In genomic region chr2:8303322-8303832, GRCh38 we compare ENCODE assay signal across 8 cellular contexts.
DNase-seq lines count a peak whose midpoint lies in the region; ATAC-seq and TF ChIP-seq lines count a peak whose summit lies in the region.

No MANE protein-coding gene starts in this region.

- TF ChIP-seq CTCF in spleen (IDR thresholded peaks at IDR 0.05 in 8 of 11, conservative IDR thresholded peaks at IDR 0.05 in 3 of 11), result peak in 7 of 11 experiments; percentile 26 to 50 (median 36)

- H3K27me3 ChIP-seq in spleen (replicated peaks in 1 of 7), result peaks cover 0 to 71% (median 0%) of the 10 kb centered on the region in 7 donors

- H3K9me3 Mint-ChIP-seq in dendritic cell treated with granulocyte-macrophage colony-stimulating factor and Interleukin-4, amounts not matched to agents 40 ng/mL and 50 ng/mL, for 4 days, result no peaks in the 10 kb centered on the region

- peak; percentile 93 for DNase-seq in spleen
- no peak for DNase-seq in NCI-H69 (lab: John Stamatoyannopoulos, UW)
- no peak for DNase-seq in kidney tubule cell (ENCODE audit: low spot score)
- DNase-seq in DMS79 treated with DMSO at 0.1 percent for 48 hours (lab: John Stamatoyannopoulos, UW), result no peak

- H3K4me1 Mint-ChIP-seq in dendritic cell treated with granulocyte-macrophage colony-stimulating factor and Interleukin-4, amounts not matched to agents 40 ng/mL and 50 ng/mL, for 4 days (ENCODE audit: low read depth), result peaks cover 92% of the 10 kb centered on the region

- no peaks in the 10 kb centered on the region for H3K9me3 ChIP-seq in spleen

- intact Hi-C loops in dendritic cell treated with granulocyte-macrophage colony-stimulating factor and Interleukin-4, amounts not matched to agents 40 ng/mL and 50 ng/mL, for 4 days (cut with micrococcal nuclease), result loop anchor here (5.0 to 10.0 kb wide), 2 partner anchors 126 to 381 kb away; partner anchors contain the start of gene ID2
- intact Hi-C loops in spleen (cut with DNase I; ENCODE audit: low total_unique reads), result no loop called here

- peak; percentile 66 for ATAC-seq in GM19351 (IDR thresholded peaks at IDR 0.05; ENCODE audit: unreplicated experiment)
- ATAC-seq in HG03354 (IDR thresholded peaks at IDR 0.05; ENCODE audit: poor library complexity, severe bottlenecking, unreplicated experiment), result peak; percentile 79
- peak; percentile 43 to 52 for ATAC-seq in activated CD4-positive, CD25-positive, alpha-beta regulatory T cell treated with anti-CD3 and anti-CD28 coated beads, Interleukin-2, amount 50 U/mL, for 24 hours

- H3K27ac ChIP-seq in spleen, result peak overlapping the region in 6 of 8 donors; percentile 31 to 89 (median 64)

- peak overlapping the region; percentile 25 for H3K4me3 Mint-ChIP-seq in dendritic cell treated with granulocyte-macrophage colony-stimulating factor and Interleukin-4, amounts not matched to agents 40 ng/mL and 50 ng/mL, for 4 days

- peak overlapping the region; percentile 87 for H3K27ac Mint-ChIP-seq in dendritic cell treated with granulocyte-macrophage colony-stimulating factor and Interleukin-4, amounts not matched to agents 40 ng/mL and 50 ng/mL, for 4 days

- H3K36me3 Mint-ChIP-seq in dendritic cell treated with granulocyte-macrophage colony-stimulating factor and Interleukin-4, amounts not matched to agents 40 ng/mL and 50 ng/mL, for 4 days (ENCODE audit: low read depth), result no peaks in the 10 kb centered on the region

- H3K4me3 ChIP-seq in spleen, result peak overlapping the region in 1 of 8 donors; percentile 19

- peaks cover 7 to 83% (median 58%) of the 10 kb centered on the region in 6 donors for H3K4me1 ChIP-seq in spleen

- H3K36me3 ChIP-seq in spleen, result no peaks in the 10 kb centered on the region

- H3K27me3 Mint-ChIP-seq in dendritic cell treated with granulocyte-macrophage colony-stimulating factor and Interleukin-4, amounts not matched to agents 40 ng/mL and 50 ng/mL, for 4 days, result no peaks in the 10 kb centered on the region

- 13 to 21% (median 17%) methylated on average over 9 to 10 of the region's 10 CpGs for WGBS in spleen, 5 donors

- no peak for TF ChIP-seq POLR2A in spleen (IDR thresholded peaks at IDR 0.05)
